Comparison of ENCODE assay signal across 1 cellular context in genomic region chr3:58038675-58039302, GRCh38.
TF ChIP-seq lines count a peak whose summit lies in the region.

No MANE protein-coding gene starts in this region.

TF ChIP-seq in K562, 482 proteins besides CTCF, POLR2A, EP300 and RAD21 (continued from another document):
- TF ChIP-seq PRDM10 (IDR thresholded peaks at IDR 0.05; ENCODE audit: partially characterized antibody), result peak; percentile 93
- TF ChIP-seq IRF9 (tag; IDR thresholded peaks at IDR 0.05), result no peak
- TF ChIP-seq ADNP (tag; IDR thresholded peaks at IDR 0.05), result 0 out of 2 replicates have a peak, but pooled peaks have one; percentile 15
- peak; percentile 94 for TF ChIP-seq ZNF384 (IDR thresholded peaks at IDR 0.05; ENCODE audit: low read depth, low read length)
- peak in 1 of 2 experiments; percentile 50; a peak in 2 of 4 replicates for TF ChIP-seq ZNF639 (CRISPR knock-in tag; conservative IDR thresholded peaks at IDR 0.05 in 1 of 2, IDR thresholded peaks at IDR 0.05 in 1 of 2)
- no peak for TF ChIP-seq CHD4 (IDR thresholded peaks at IDR 0.05; ENCODE audit: insufficient read depth, insufficient replicate concordance, low read depth, low read length, poor library complexity, severe bottlenecking)
- no peak for TF ChIP-seq SFPQ (IDR thresholded peaks at IDR 0.05; ENCODE audit: low read depth, low read length)
- 0 out of 2 replicates have a peak, but pooled peaks have one; percentile 19 for TF ChIP-seq NFE2 (IDR thresholded peaks at IDR 0.05; ENCODE audit: low read depth)
- no peak for TF ChIP-seq E2F5 (CRISPR knock-in tag; IDR thresholded peaks at IDR 0.05)
- TF ChIP-seq ZNF395 (CRISPR knock-in tag; IDR thresholded peaks at IDR 0.05), result peak; percentile 56; the same call in 1 of the 2 replicates
- peak; percentile 55 for TF ChIP-seq MYC (IDR thresholded peaks at IDR 0.05; ENCODE audit: low read depth, low read length)
- TF ChIP-seq MYC (CRISPR knock-in tag; IDR thresholded peaks at IDR 0.05; ENCODE audit: borderline replicate concordance, low read depth), result no peak
- TF ChIP-seq ZNF174 (CRISPR knock-in tag; IDR thresholded peaks at IDR 0.05), result no peak
- TF ChIP-seq VEZF1 (CRISPR knock-in tag; IDR thresholded peaks at IDR 0.05), result 0 out of 2 replicates have a peak, but pooled peaks have one; percentile 14
- TF ChIP-seq RAD51 (IDR thresholded peaks at IDR 0.05; ENCODE audit: borderline replicate concordance, low read depth), result peak; percentile 49
- TF ChIP-seq NFE2L1 (tag; IDR thresholded peaks at IDR 0.05; ENCODE audit: borderline replicate concordance, low read depth), result no peak
TF ChIP-seq in K562: peak in this region for 17.
